ENCODE assay signal across 27 cellular contexts in genomic region chr2:45834858-45835257, GRCh38.
"Had no signal": no experiment of that assay in that cellular context is flagged by ENCODE, and none has a peak within 500 bp of the region (broad histone marks: within the 10 kb centered on the region; RNA-seq: fewer than 3 reads in every experiment).

No MANE protein-coding gene starts in this region.

- H3K27ac ChIP-seq: left ventricle myocardium inferior, lower lobe of right lung, neural progenitor cell, parathyroid adenoma, prostate gland, right atrium auricular region, stomach, thyroid gland had no signal

- H3K4me1 ChIP-seq: prostate gland, thyroid gland had no signal

- H3K4me3 Mint-ChIP-seq: immature natural killer cell; mesothelial cell of epicardium; naive thymus-derived CD4-positive, alpha-beta T cell; nephron; neural progenitor cell; type B pancreatic cell had no signal

- H3K4me3 ChIP-seq: dorsolateral prefrontal cortex, left ventricle myocardium inferior, lower lobe of right lung, mucosa of descending colon, neural progenitor cell, prostate gland, right atrium auricular region, smooth muscle cell, stomach, thyroid gland had no signal

- H3K4me2 ChIP-seq: neural progenitor cell, smooth muscle cell had no signal

- H3K27me3 Mint-ChIP-seq: naive thymus-derived CD4-positive, alpha-beta T cell had no signal

- ATAC-seq: left colon; lower lobe of right lung; mucosa of descending colon; naive thymus-derived CD4-positive, alpha-beta T cell; sciatic nerve had no signal

- H3K9ac ChIP-seq: neural progenitor cell, parathyroid adenoma had no signal

- DNase-seq: effector CD4-positive, alpha-beta T cell; hypothalamus; immature natural killer cell; islet precursor cell; kidney glomerular epithelial cell; left colon; left ventricle myocardium inferior; lower lobe of right lung; mucosa of descending colon; naive thymus-derived CD4-positive, alpha-beta T cell; stimulated activated CD4-positive, alpha-beta T cell treated with anti-CD3 and anti-CD28 coated beads, Interleukin-12 subunit alpha, Interleukin-12 subunit beta, amount 100 ng/mL, for 4 hours; stimulated activated CD4-positive, alpha-beta T cell treated with anti-CD3 and anti-CD28 coated beads, Interleukin-1b, Interleukin-23, amount 100 ng/mL, for 48 hours; stimulated activated CD4-positive, alpha-beta T cell treated with anti-CD3 and anti-CD28 coated beads, Interleukin-4, amount 100 ng/mL, for 1 hour; stimulated activated CD8-positive, alpha-beta memory T cell treated with anti-CD3 and anti-CD28 coated beads, Interleukin-4, amount 100 ng/mL, for 48 hours; stimulated activated naive CD4-positive, alpha-beta T cell treated with Interleukin-2 at 50 U/mL for 16 hours; stomach; thyroid gland had no signal

- H3K36me3 Mint-ChIP-seq: neural progenitor cell had no signal

- H3K9me3 ChIP-seq: prostate gland, thyroid gland had no signal

- H3K27me3 ChIP-seq: dorsolateral prefrontal cortex, neural progenitor cell, right atrium auricular region, stomach, thyroid gland had no signal

- H3K36me3 ChIP-seq: left ventricle myocardium inferior, lower lobe of right lung, neural progenitor cell, prostate gland, right atrium auricular region, stomach, thyroid gland had no signal

- H3K27ac Mint-ChIP-seq: immature natural killer cell; mesothelial cell of epicardium; naive thymus-derived CD4-positive, alpha-beta T cell; nephron; neural progenitor cell; type B pancreatic cell had no signal

- H2AFZ ChIP-seq: neural progenitor cell, parathyroid adenoma had no signal
